11 cellular contexts compared by ENCODE assay signal in genomic region chr2:113842919-113843736, GRCh38. TPM values are rescaled to one million over a fixed set of nuclear protein-coding genes. Genes with fewer than 3 reads are reported as not detected.
DNase-seq lines count a peak whose midpoint lies in the region; ATAC-seq and TF ChIP-seq lines count a peak whose summit lies in the region.
"Had no signal": no experiment of that assay in that cellular context is flagged by ENCODE, and none has a peak within 500 bp of the region (broad histone marks: within the 10 kb centered on the region; RNA-seq: fewer than 3 reads in every experiment).

No MANE protein-coding gene starts in this region.

- CTCF ChIA-PET in activated naive CD4-positive, alpha-beta T cell treated with anti-CD3 and anti-CD28 coated beads for 36 hours (lab: Charles Lee) = no interaction called here

- H3K79me2 ChIP-seq in smooth muscle cell (ENCODE audit: low read depth) = no peaks in the 10 kb centered on the region

- intact Hi-C loops in activated naive CD4-positive, alpha-beta T cell treated with anti-CD3 and anti-CD28 coated beads for 36 hours (cut with micrococcal nuclease) = no loop called here

- WGBS in smooth muscle cell (ENCODE audit: low lambda C conversion rate) = 49% methylated on average over 14 of the region's 14 CpGs

- peak overlapping the region; percentile 64 for H3K4me2 ChIP-seq in smooth muscle cell

- no peaks in the 10 kb centered on the region for H3F3A ChIP-seq in smooth muscle cell (ENCODE audit: low read depth)

- H3K4me3 Mint-ChIP-seq in activated naive CD4-positive, alpha-beta T cell treated with anti-CD3 and anti-CD28 coated beads for 36 hours = no peak overlapping the region
- H3K4me3 Mint-ChIP-seq: activated CD8-positive, alpha-beta T cell treated with anti-CD3 and anti-CD28 coated beads, Interleukin-2, amount 10 ng/mL, durations not matched to agents 7 days and 5 days; activated naive CD8-positive, alpha-beta T cell treated with anti-CD3 and anti-CD28 coated beads, Interleukin-2, amount 10 ng/mL, durations not matched to agents 7 days and 5 days had no signal

- no peaks in the 10 kb centered on the region for H4K20me1 ChIP-seq in smooth muscle cell (ENCODE audit: low read depth)

- no peaks in the 10 kb centered on the region for H3K27me3 ChIP-seq in smooth muscle cell (ENCODE audit: low read depth)
- H3K27me3 ChIP-seq: stomach had no signal

- no peak overlapping the region for H2AFZ ChIP-seq in smooth muscle cell (ENCODE audit: low read depth)

- no peaks in the 10 kb centered on the region for H3K36me3 ChIP-seq in smooth muscle cell (ENCODE audit: low read depth)
- H3K36me3 ChIP-seq: stomach had no signal

- H3K4me1 ChIP-seq in smooth muscle cell (ENCODE audit: low read depth) = no peaks in the 10 kb centered on the region
- H3K4me1 ChIP-seq: stomach had no signal

- TF ChIP-seq CTCF in smooth muscle cell (IDR thresholded peaks at IDR 0.05; ENCODE audit: borderline replicate concordance, insufficient read depth, poor library complexity, severe bottlenecking) = no peak

- peak overlapping the region; percentile 82 for H3K27ac ChIP-seq in smooth muscle cell (ENCODE audit: low read depth)
- H3K27ac ChIP-seq: stomach had no signal

- H3K27ac Mint-ChIP-seq in activated naive CD4-positive, alpha-beta T cell treated with anti-CD3 and anti-CD28 coated beads for 36 hours = no peak overlapping the region
- H3K27ac Mint-ChIP-seq: activated CD8-positive, alpha-beta T cell treated with anti-CD3 and anti-CD28 coated beads, Interleukin-2, amount 10 ng/mL, durations not matched to agents 7 days and 5 days; activated naive CD8-positive, alpha-beta T cell treated with anti-CD3 and anti-CD28 coated beads, Interleukin-2, amount 10 ng/mL, durations not matched to agents 7 days and 5 days had no signal

- H3K9ac ChIP-seq in smooth muscle cell (ENCODE audit: low read depth) = peak overlapping the region; percentile 63

- no peak for ATAC-seq in activated CD4-positive, CD25-positive, alpha-beta regulatory T cell treated with anti-CD3 and anti-CD28 coated beads, Interleukin-2, amount 50 U/mL, for 24 hours
- ATAC-seq: activated CD8-positive, alpha-beta T cell treated with anti-CD3 and anti-CD28 coated beads, Interleukin-2, amount 10 ng/mL, durations not matched to agents 7 days and 5 days had no signal

- no peaks in the 10 kb centered on the region for H3K27me3 Mint-ChIP-seq in activated naive CD4-positive, alpha-beta T cell treated with anti-CD3 and anti-CD28 coated beads for 36 hours (ENCODE audit: low read depth)
- H3K27me3 Mint-ChIP-seq: activated naive CD8-positive, alpha-beta T cell treated with anti-CD3 and anti-CD28 coated beads, Interleukin-2, amount 10 ng/mL, durations not matched to agents 7 days and 5 days had no signal

- H3K4me3 ChIP-seq in smooth muscle cell = no peak overlapping the region
- H3K4me3 ChIP-seq: stomach had no signal

- peaks cover 26% of the 10 kb centered on the region for H3K36me3 Mint-ChIP-seq in activated naive CD4-positive, alpha-beta T cell treated with anti-CD3 and anti-CD28 coated beads for 36 hours (ENCODE audit: low read depth)

- H3K4me1 Mint-ChIP-seq in activated naive CD4-positive, alpha-beta T cell treated with anti-CD3 and anti-CD28 coated beads for 36 hours (ENCODE audit: low read depth) = peaks cover 9% of the 10 kb centered on the region
- H3K4me1 Mint-ChIP-seq: activated naive CD8-positive, alpha-beta T cell treated with anti-CD3 and anti-CD28 coated beads, Interleukin-2, amount 10 ng/mL, durations not matched to agents 7 days and 5 days had no signal

- no peaks in the 10 kb centered on the region for H3K9me3 ChIP-seq in smooth muscle cell (replicated peaks; ENCODE audit: low read depth)
- H3K9me3 ChIP-seq: stomach had no signal

- DNase-seq in GM04504 (ENCODE audit: low read depth) = peak; percentile 84
- peak; percentile 28 for DNase-seq in amniotic stem cell (lab: John Stamatoyannopoulos, UW)
- peak; percentile 46 for DNase-seq in hepatic stellate cell (ENCODE audit: low spot score)
- DNase-seq in smooth muscle cell (lab: John Stamatoyannopoulos, UW; ENCODE audit: unreplicated experiment) = no peak
- no peak for DNase-seq in cortex of kidney (lab: John Stamatoyannopoulos, UW)
- no peak for DNase-seq in activated naive CD4-positive, alpha-beta T cell treated with anti-CD3 and anti-CD28 coated beads for 36 hours
- DNase-seq: activated CD8-positive, alpha-beta T cell treated with anti-CD3 and anti-CD28 coated beads, Interleukin-2, amount 10 ng/mL, durations not matched to agents 7 days and 5 days; activated naive CD8-positive, alpha-beta T cell treated with anti-CD3 and anti-CD28 coated beads, Interleukin-2, amount 10 ng/mL, durations not matched to agents 7 days and 5 days; stomach; T-helper 2 cell had no signal

- H3K9me3 Mint-ChIP-seq in activated naive CD4-positive, alpha-beta T cell treated with anti-CD3 and anti-CD28 coated beads for 36 hours = peaks cover 6% of the 10 kb centered on the region

RNA-seq across cellular contexts. Expression of gene ACTR3, which starts 46.8 kb away (rescaled TPM):
- 257 and 263 TPM in 2 replicates for total RNA-seq in smooth muscle cell
- 173 and 199 TPM in 2 replicates for polyA plus RNA-seq in smooth muscle cell
- total RNA-seq in activated naive CD4-positive, alpha-beta T cell treated with anti-CD3 and anti-CD28 coated beads for 36 hours = 100 to 1,000 TPM; 516 to 536 TPM

Comparison
In these comparisons a context has a peak if more than half of its experiments do, and no peak if none do; other contexts are left out.
1. DNase-seq: peak in GM04504 (single experiment), amniotic stem cell (single experiment) and hepatic stellate cell (single experiment); none in smooth muscle cell (single experiment), cortex of kidney (single experiment) and activated naive CD4-positive, alpha-beta T cell treated with anti-CD3 and anti-CD28 coated beads for 36 hours (single experiment).